In the genomic region with DNA sequence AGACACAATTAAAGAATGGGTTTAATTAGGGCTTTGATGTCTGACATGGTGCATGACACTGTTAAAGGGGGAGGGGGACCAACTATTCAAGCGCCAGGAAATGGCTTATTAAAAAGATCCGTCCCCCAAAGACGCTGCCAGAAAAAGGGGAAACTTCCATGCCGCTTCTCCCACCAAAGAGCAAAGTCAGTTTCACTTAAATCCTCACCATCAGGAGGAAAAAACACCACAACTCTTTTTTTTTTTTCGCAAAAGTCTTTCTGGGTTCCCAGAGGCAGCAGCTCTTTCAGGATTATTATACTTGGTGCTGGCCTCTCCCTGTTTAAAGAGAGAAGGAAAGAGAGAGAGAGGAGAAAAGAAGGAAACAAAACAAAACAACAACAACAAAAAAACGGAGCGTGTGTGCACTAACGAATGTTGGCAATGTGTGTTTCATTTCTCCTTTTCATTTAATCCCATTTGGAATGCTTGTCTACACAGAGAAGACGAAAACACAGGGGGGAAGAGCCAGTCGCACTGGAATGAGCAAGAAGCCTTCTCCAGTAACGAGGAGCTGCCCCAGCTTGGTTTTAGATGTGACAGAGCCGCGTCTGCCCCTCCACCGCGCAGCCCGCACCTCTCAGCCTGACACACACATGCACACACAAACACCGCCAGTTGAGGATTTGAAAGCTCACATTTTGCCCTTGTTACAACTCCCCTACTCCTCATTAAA, we compare ENCODE assay signal across 9 cellular contexts. TPM values are rescaled to one million over a fixed set of nuclear protein-coding genes. Genes with fewer than 3 reads are reported as not detected.
DNase-seq lines count a peak whose midpoint lies in the region; ATAC-seq and TF ChIP-seq lines count a peak whose summit lies in the region.
"Had no signal": no experiment of that assay in that cellular context is flagged by ENCODE, and none has a peak within 500 bp of the region (broad histone marks: within the 10 kb centered on the region; RNA-seq: fewer than 3 reads in every experiment).

No MANE protein-coding gene starts in this region.

- no peaks in the 10 kb centered on the region for H3K9me3 Mint-ChIP-seq in activated naive CD4-positive, alpha-beta T cell treated with anti-CD3 and anti-CD28 coated beads for 36 hours
- no peaks in the 10 kb centered on the region for H3K9me3 Mint-ChIP-seq in activated CD4-positive, alpha-beta T cell treated with anti-CD3 and anti-CD28 coated beads, Interleukin-2, amount 10 ng/mL, durations not matched to agents 7 days and 5 days

- CTCF ChIA-PET in activated naive CD4-positive, alpha-beta T cell treated with anti-CD3 and anti-CD28 coated beads for 36 hours (lab: Charles Lee) = interaction anchor here (0.8 to 1.4 kb wide), 2 partner anchors 35 to 97 kb away, joined by 3 read pairs; no protein-coding TSS in a partner anchor
- CTCF ChIA-PET in activated CD4-positive, alpha-beta T cell treated with anti-CD3 and anti-CD28 coated beads, Interleukin-2, amount 10 ng/mL, durations not matched to agents 7 days and 5 days (lab: Charles Lee) = no interaction called here

- TF ChIP-seq CTCF in foreskin fibroblast (IDR thresholded peaks at IDR 0.05; ENCODE audit: low read depth, low read length) (no peak), stomach (IDR thresholded peaks at IDR 0.05) (no peak)

- no peak for TF ChIP-seq EP300 in stomach (IDR thresholded peaks at IDR 0.05)

- TF ChIP-seq POLR2A in stomach (IDR thresholded peaks at IDR 0.05) = no peak

- no peaks in the 10 kb centered on the region for H3K9me3 ChIP-seq in stomach

- no peaks in the 10 kb centered on the region for H3K36me3 ChIP-seq in stomach

- H3K27ac Mint-ChIP-seq in activated naive CD4-positive, alpha-beta T cell treated with anti-CD3 and anti-CD28 coated beads for 36 hours = peak overlapping the region; percentile 8
- no peak overlapping the region for H3K27ac Mint-ChIP-seq in activated CD4-positive, alpha-beta T cell treated with anti-CD3 and anti-CD28 coated beads, Interleukin-2, amount 10 ng/mL, durations not matched to agents 7 days and 5 days

- peak overlapping the region in 2 of 5 donors; percentile 14 to 32 for H3K27ac ChIP-seq in stomach

- no peaks in the 10 kb centered on the region for H3K36me3 Mint-ChIP-seq in activated naive CD4-positive, alpha-beta T cell treated with anti-CD3 and anti-CD28 coated beads for 36 hours (ENCODE audit: low read depth)
- H3K36me3 Mint-ChIP-seq in activated CD4-positive, alpha-beta T cell treated with anti-CD3 and anti-CD28 coated beads, Interleukin-2, amount 10 ng/mL, durations not matched to agents 7 days and 5 days (ENCODE audit: low read depth) = no peaks in the 10 kb centered on the region

- POLR2A ChIA-PET in activated CD4-positive, alpha-beta T cell treated with anti-CD3 and anti-CD28 coated beads, Interleukin-2, amount 10 ng/mL, durations not matched to agents 7 days and 5 days (lab: Charles Lee) = no interaction called here

- H3K4me3 ChIP-seq in foreskin fibroblast (ENCODE audit: low read depth in 1 of 2, low read length in 2 of 2) (peak overlapping the region; percentile 35 to 43), stomach (peak overlapping the region in 3 of 4 donors; percentile 2 to 19 (median 16))

- no peaks in the 10 kb centered on the region for H3K27me3 Mint-ChIP-seq in activated naive CD4-positive, alpha-beta T cell treated with anti-CD3 and anti-CD28 coated beads for 36 hours (ENCODE audit: low read depth)
- H3K27me3 Mint-ChIP-seq in activated CD4-positive, alpha-beta T cell treated with anti-CD3 and anti-CD28 coated beads, Interleukin-2, amount 10 ng/mL, durations not matched to agents 7 days and 5 days = no peaks in the 10 kb centered on the region

- peak overlapping the region; percentile 71 for H3K4me3 Mint-ChIP-seq in activated naive CD4-positive, alpha-beta T cell treated with anti-CD3 and anti-CD28 coated beads for 36 hours
- peak overlapping the region; percentile 56 for H3K4me3 Mint-ChIP-seq in activated CD4-positive, alpha-beta T cell treated with anti-CD3 and anti-CD28 coated beads, Interleukin-2, amount 10 ng/mL, durations not matched to agents 7 days and 5 days

- ATAC-seq in GM18519 (IDR thresholded peaks at IDR 0.05; ENCODE audit: low FRiP score, unreplicated experiment) = no peak

- peak; percentile 51 for DNase-seq in activated naive CD4-positive, alpha-beta T cell treated with anti-CD3 and anti-CD28 coated beads for 36 hours
- no peak for DNase-seq in activated naive CD4-positive, alpha-beta T cell treated with Interleukin-2 at 50 U/mL for 16 hours
- no peak for DNase-seq in activated CD4-positive, alpha-beta T cell treated with anti-CD3 and anti-CD28 coated beads, Interleukin-2, amount 10 ng/mL, durations not matched to agents 7 days and 5 days
- DNase-seq in foreskin fibroblast (peak; percentile 16 to 57), stomach (no peak), NCI-H2196 treated with DMSO at 0.1 percent for 48 hours (lab: John Stamatoyannopoulos, UW; ENCODE audit: unreplicated experiment) (no peak), cerebellar cortex (ENCODE audit: low spot score) (no peak)
- DNase-seq: glutamatergic neuron had no signal

- H3K4me1 Mint-ChIP-seq in activated naive CD4-positive, alpha-beta T cell treated with anti-CD3 and anti-CD28 coated beads for 36 hours (ENCODE audit: low read depth) = peaks cover 27% of the 10 kb centered on the region
- H3K4me1 Mint-ChIP-seq in activated CD4-positive, alpha-beta T cell treated with anti-CD3 and anti-CD28 coated beads, Interleukin-2, amount 10 ng/mL, durations not matched to agents 7 days and 5 days = peaks cover 23% of the 10 kb centered on the region

- whole genome bisulfite sequencing in stomach, 5 donors = 41 to 65% (median 56%) methylated on average over 17 of the region's 17 CpGs

- H3K27me3 ChIP-seq in stomach = no peaks in the 10 kb centered on the region

- peaks cover 0 to 18% (median 10%) of the 10 kb centered on the region in 4 donors for H3K4me1 ChIP-seq in stomach

- intact Hi-C loops in activated naive CD4-positive, alpha-beta T cell treated with anti-CD3 and anti-CD28 coated beads for 36 hours (cut with micrococcal nuclease) = loop anchor here (1.0 kb wide), 1 partner anchor 10 kb away; no protein-coding TSS in a partner anchor
- intact Hi-C loops in stomach (cut with DNase I; ENCODE audit: low total_unique reads) = no loop called here

RNA-seq across cellular contexts. Expression of gene AXIN2, which starts 32.6 kb away (rescaled TPM):
- total RNA-seq in activated naive CD4-positive, alpha-beta T cell treated with anti-CD3 and anti-CD28 coated beads for 36 hours = 1 to 10 TPM; 2.3 to 2.5 TPM
- total RNA-seq in activated CD4-positive, alpha-beta T cell treated with anti-CD3 and anti-CD28 coated beads, Interleukin-2, amount 10 ng/mL, durations not matched to agents 7 days and 5 days = 10 to 100 TPM; 12.7 to 13.4 TPM
- 10 to 100 TPM in 4 of 5 donors, 1 to 10 TPM in 1; 4.1 to 46.9 (median 25.3) TPM for total RNA-seq in stomach
- polyA plus RNA-seq in stomach = 1 to 10 TPM; 2.7 to 3.3 (median 3.2) TPM

Comparison
In these comparisons a context has a peak if more than half of its experiments do, and no peak if none do; other contexts are left out.
1. DNase-seq: peak in activated naive CD4-positive, alpha-beta T cell treated with anti-CD3 and anti-CD28 coated beads for 36 hours (single experiment) and foreskin fibroblast (2 of 2); none in activated naive CD4-positive, alpha-beta T cell treated with Interleukin-2 at 50 U/mL for 16 hours (single experiment), activated CD4-positive, alpha-beta T cell treated with anti-CD3 and anti-CD28 coated beads, Interleukin-2, amount 10 ng/mL, durations not matched to agents 7 days and 5 days (single experiment), stomach (single experiment), NCI-H2196 treated with DMSO at 0.1 percent for 48 hours (single experiment) and cerebellar cortex (single experiment).